Comparison of ENCODE assay signal across 25 cellular contexts in genomic region chr11:130204703-130205095, GRCh38. TPM values are rescaled to one million over a fixed set of nuclear protein-coding genes. Genes with fewer than 3 reads are reported as not detected.
"Had no signal": no experiment of that assay in that cellular context is flagged by ENCODE, and none has a peak within 500 bp of the region (broad histone marks: within the 10 kb centered on the region; RNA-seq: fewer than 3 reads in every experiment).

No MANE protein-coding gene starts in this region.

- H3K4me1 ChIP-seq: esophagus squamous epithelium, heart right ventricle, pancreas, thyroid gland, uterus had no signal

- H3K9me3 ChIP-seq: esophagus squamous epithelium, neutrophil, pancreas, stomach, thyroid gland, uterus had no signal

- ATAC-seq: effector memory CD8-positive, alpha-beta T cell; heart right ventricle; left colon; left ventricle myocardium superior; naive thymus-derived CD8-positive, alpha-beta T cell; pancreas; sciatic nerve had no signal

- H3K27ac ChIP-seq: esophagus squamous epithelium, heart right ventricle, neutrophil, pancreas, stomach, thyroid gland, uterus had no signal

- H3K27me3 ChIP-seq: esophagus squamous epithelium, heart right ventricle, pancreas, stomach, thyroid gland, uterus had no signal

- H3K36me3 ChIP-seq: uterus had no signal

- H3K4me3 ChIP-seq: esophagus squamous epithelium, heart right ventricle, pancreas, stomach, thyroid gland, uterus had no signal

- DNase-seq: caudate nucleus; cerebellar nuclear complex; cortex of kidney; effector memory CD8-positive, alpha-beta T cell; erythroblast; esophagus squamous epithelium; foreskin melanocyte; glutamatergic neuron; heart right ventricle; hippocampal formation; kidney glomerular epithelial cell; left ventricle myocardium superior; mesenchymal stem cell; midbrain; naive thymus-derived CD8-positive, alpha-beta T cell; nephron progenitor cell; stimulated activated naive CD4-positive, alpha-beta T cell; stomach; thyroid gland; uterus had no signal

RNA-seq across cellular contexts. Expression of gene ST14, which starts 45.1 kb away (rescaled TPM):
- total RNA-seq: myocyte had no signal
- polyA plus RNA-seq: naive thymus-derived CD8-positive, alpha-beta T cell had no signal
